17 cellular contexts compared by ENCODE assay signal in genomic region chr17:12282056-12282455, GRCh38.
DNase-seq lines count a peak whose midpoint lies in the region; ATAC-seq and TF ChIP-seq lines count a peak whose summit lies in the region.
"Had no signal": no experiment of that assay in that cellular context is flagged by ENCODE, and none has a peak within 500 bp of the region (broad histone marks: within the 10 kb centered on the region; RNA-seq: fewer than 3 reads in every experiment).

No MANE protein-coding gene starts in this region.

- H3K4me3 ChIP-seq in AG04450 (ENCODE audit: low read depth, low read length): no peak overlapping the region
- no peak overlapping the region for H3K4me3 ChIP-seq in astrocyte of the spinal cord (ENCODE audit: low read depth, low read length)
- H3K4me3 ChIP-seq in ovary: no peak overlapping the region
- H3K4me3 ChIP-seq: dorsolateral prefrontal cortex, spleen had no signal

- ATAC-seq in foreskin keratinocyte (no peak), GM18505 (IDR thresholded peaks at IDR 0.05; ENCODE audit: unreplicated experiment) (no peak)
- ATAC-seq: activated CD8-positive, alpha-beta T cell treated with anti-CD3 and anti-CD28 coated beads for 36 hours; activated naive CD8-positive, alpha-beta T cell treated with anti-CD3 and anti-CD28 coated beads, Interleukin-2, amount 50 U/mL, for 24 hours; esophagus mucosa; stimulated activated naive B cell treated with anti-CD40 and anti-IgM and Interleukin-4, amounts not matched to agents 10 μg/mL and 1 μg/mL and 100 μg/mL, for 72 hours had no signal

- TF ChIP-seq CTCF in AG04450 (IDR thresholded peaks at IDR 0.05; ENCODE audit: low read depth, low read length) (no peak), astrocyte of the spinal cord (IDR thresholded peaks at IDR 0.05; ENCODE audit: low read depth, low read length) (no peak), foreskin keratinocyte (conservative IDR thresholded peaks at IDR 0.05) (no peak), ovary (IDR thresholded peaks at IDR 0.05) (no peak)

- H3K9me3 ChIP-seq in AG04450 (ENCODE audit: control insufficient read depth, insufficient read depth, low read length) (peaks cover 3% of the 10 kb centered on the region; the same call in 1 of the 2 replicates), ovary (no peaks in the 10 kb centered on the region)
- H3K9me3 ChIP-seq: spleen had no signal

- TF ChIP-seq POLR2A in GM18505 (IDR thresholded peaks at IDR 0.05; ENCODE audit: borderline replicate concordance, extremely low read depth, insufficient read depth, insufficient read length): no peak
- TF ChIP-seq POLR2A in ovary (IDR thresholded peaks at IDR 0.05): no peak

- TF ChIP-seq EP300 in ovary (IDR thresholded peaks at IDR 0.05): no peak

- no peaks in the 10 kb centered on the region for H3K36me3 ChIP-seq in ovary
- H3K36me3 ChIP-seq: spleen had no signal

- in situ Hi-C loops in astrocyte of the spinal cord (cut with HindIII; ENCODE audit: low sequenced_read_pairs) (no loop called here), KBM-7 (cut with MboI; ENCODE audit: low pct_unique_long_range_greater_than_20kb, low sequenced_read_pairs) (no loop called here)

- H3K27ac ChIP-seq in AG04450 (ENCODE audit: low read depth, low read length) (no peak overlapping the region), foreskin keratinocyte (no peak overlapping the region), ovary (no peak overlapping the region)
- H3K27ac ChIP-seq: dorsolateral prefrontal cortex, spleen, VCaP had no signal

- DNase-seq in AG04450 (ENCODE audit: low read depth, low spot score) (peak; percentile 36), HS-27A (ENCODE audit: low read depth) (peak; percentile 9), astrocyte of the spinal cord (ENCODE audit: low read depth, low spot score) (peak; percentile 55), foreskin keratinocyte (peak; percentile 1 to 18), ovary (no peak), KBM-7 (no peak), UCSD-AML1 (lab: John Stamatoyannopoulos, UW; ENCODE audit: unreplicated experiment) (no peak)
- DNase-seq: activated CD8-positive, alpha-beta T cell treated with anti-CD3 and anti-CD28 coated beads for 36 hours; activated naive CD8-positive, alpha-beta T cell treated with anti-CD3 and anti-CD28 coated beads, Interleukin-2, amount 50 U/mL, for 24 hours; dorsolateral prefrontal cortex; naive B cell; NCI-H526 treated with DMSO at 0.1 percent for 48 hours; spleen; stimulated activated naive B cell treated with anti-CD40 and anti-IgM and Interleukin-4, amounts not matched to agents 10 μg/mL and 1 μg/mL and 100 μg/mL, for 72 hours had no signal

- POLR2A ChIA-PET in AG04450 (lab: Yijun Ruan, JAX): no interaction called here

- H3K4me1 ChIP-seq in foreskin keratinocyte (no peaks in the 10 kb centered on the region), ovary (ENCODE audit: insufficient read depth) (no peaks in the 10 kb centered on the region)
- H3K4me1 ChIP-seq: spleen had no signal

- no peaks in the 10 kb centered on the region for H3K27me3 ChIP-seq in AG04450 (ENCODE audit: control insufficient read depth, insufficient read depth, low read length)
- H3K27me3 ChIP-seq in foreskin keratinocyte: no peaks in the 10 kb centered on the region
- H3K27me3 ChIP-seq in ovary: no peaks in the 10 kb centered on the region
- H3K27me3 ChIP-seq: dorsolateral prefrontal cortex, spleen had no signal

- 17 to 28% (median 28%) methylated on average over 1 of the region's 1 CpG for WGBS in ovary, 3 donors

- CTCF ChIA-PET in AG04450 (lab: Charles Lee): no interaction called here

- intact Hi-C loops in ovary (cut with DNase I): no loop called here

Comparison
In these comparisons a context has a peak if more than half of its experiments do, and no peak if none do; other contexts are left out.
1. DNase-seq: peak in AG04450 (single experiment), HS-27A (single experiment), astrocyte of the spinal cord (single experiment) and foreskin keratinocyte (2 of 2); none in ovary (0 of 5), KBM-7 (single experiment) and UCSD-AML1 (single experiment).